In genomic region chr4:31575504-31575903, GRCh38 we compare ENCODE assay signal across 34 cellular contexts.
"Had no signal": no experiment of that assay in that cellular context is flagged by ENCODE, and none has a peak within 500 bp of the region (broad histone marks: within the 10 kb centered on the region; RNA-seq: fewer than 3 reads in every experiment).

No MANE protein-coding gene starts in this region.

- H3K4me3 ChIP-seq: Peyer's patch had no signal

- H3K4me1 ChIP-seq: Peyer's patch had no signal

- ATAC-seq: activated CD8-positive, alpha-beta T cell treated with anti-CD3 and anti-CD28 coated beads for 36 hours; activated T-cell treated with anti-CD3 and anti-CD28 coated beads, Interleukin-2, amount 50 U/mL, for 72 hours; activated T-helper 17 cell treated with anti-CD3 and anti-CD28 coated beads, Interleukin-2, amount 50 U/mL, for 72 hours; PC-3; SK-N-SH treated with all-trans-retinoic acid at 6 μM for 48 hours had no signal

- H3K27ac ChIP-seq: brain microvascular endothelial cell, Peyer's patch, VCaP had no signal

- H3K36me3 Mint-ChIP-seq: activated naive CD8-positive, alpha-beta T cell treated with anti-CD3 and anti-CD28 coated beads for 36 hours had no signal

- H3K9me3 Mint-ChIP-seq: activated naive CD8-positive, alpha-beta T cell treated with anti-CD3 and anti-CD28 coated beads for 36 hours had no signal

- H3K4me3 Mint-ChIP-seq: activated CD8-positive, alpha-beta T cell treated with anti-CD3 and anti-CD28 coated beads for 36 hours; activated naive CD8-positive, alpha-beta T cell treated with anti-CD3 and anti-CD28 coated beads for 36 hours; activated T-cell treated with anti-CD3 and anti-CD28 coated beads, Interleukin-2, amount 50 U/mL, for 72 hours; activated T-helper 17 cell treated with anti-CD3 and anti-CD28 coated beads, Interleukin-2, amount 50 U/mL, for 72 hours had no signal

- H3K27me3 Mint-ChIP-seq: activated CD8-positive, alpha-beta T cell treated with anti-CD3 and anti-CD28 coated beads for 36 hours; activated naive CD8-positive, alpha-beta T cell treated with anti-CD3 and anti-CD28 coated beads for 36 hours; activated T-helper 17 cell treated with anti-CD3 and anti-CD28 coated beads, Interleukin-2, amount 50 U/mL, for 72 hours had no signal

- H3K9me3 ChIP-seq: Peyer's patch had no signal

- H3K4me1 Mint-ChIP-seq: activated naive CD8-positive, alpha-beta T cell treated with anti-CD3 and anti-CD28 coated beads for 36 hours; activated T-helper 17 cell treated with anti-CD3 and anti-CD28 coated beads, Interleukin-2, amount 50 U/mL, for 72 hours had no signal

- H3K36me3 ChIP-seq: brain microvascular endothelial cell, Peyer's patch had no signal

- H3K27me3 ChIP-seq: brain microvascular endothelial cell, Peyer's patch had no signal

- DNase-seq: activated CD4-positive, alpha-beta T cell treated with anti-CD3 and anti-CD28 coated beads for 1 hour; activated CD4-positive, alpha-beta T cell treated with anti-CD3 and anti-CD28 coated beads for 48 hours; activated CD4-positive, alpha-beta T cell treated with anti-CD3 and anti-CD28 coated beads, Interleukin-2, amount 50 U/mL, for 4 hours; activated CD4-positive, CD25-positive, alpha-beta regulatory T cell; activated CD8-positive, alpha-beta T cell treated with anti-CD3 and anti-CD28 coated beads for 36 hours; activated effector memory CD4-positive, alpha-beta T cell treated with anti-CD3 and anti-CD28 coated beads, Interleukin-2, amount 50 U/mL, for 16 hours; activated naive CD4-positive, alpha-beta T cell; activated naive CD4-positive, alpha-beta T cell treated with anti-CD3 and anti-CD28 coated beads, Interleukin-2, amount 50 U/mL, for 16 hours; activated naive CD8-positive, alpha-beta T cell treated with anti-CD3 and anti-CD28 coated beads for 36 hours; activated T-cell treated with anti-CD3 and anti-CD28 coated beads, Interleukin-2, amount 50 U/mL, for 1 hour; activated T-cell treated with anti-CD3 and anti-CD28 coated beads, Interleukin-2, amount 50 U/mL, for 72 hours; amniotic stem cell; aorta; brain microvascular endothelial cell; central memory CD4-positive, alpha-beta T cell; Karpas-422; KBM-7; NCI-H1436 treated with DMSO at 0.1 percent for 48 hours; NCI-H1694 treated with DMSO at 0.1 percent for 48 hours; NCI-H2029; NCI-H446; NCI-H510A treated with DMSO at 0.1 percent for 48 hours; NCI-H526 treated with DMSO at 0.1 percent for 48 hours; PC-3; Peyer's patch; RPMI8226; SIG-M5; SW 1271; T-helper 1 cell; T-helper 2 cell; T-helper 9 cell had no signal

- H3K27ac Mint-ChIP-seq: activated CD8-positive, alpha-beta T cell treated with anti-CD3 and anti-CD28 coated beads for 36 hours; activated naive CD8-positive, alpha-beta T cell treated with anti-CD3 and anti-CD28 coated beads for 36 hours; activated T-helper 17 cell treated with anti-CD3 and anti-CD28 coated beads, Interleukin-2, amount 50 U/mL, for 72 hours had no signal
